ENCODE assay signal across 9 cellular contexts in the genomic region with DNA sequence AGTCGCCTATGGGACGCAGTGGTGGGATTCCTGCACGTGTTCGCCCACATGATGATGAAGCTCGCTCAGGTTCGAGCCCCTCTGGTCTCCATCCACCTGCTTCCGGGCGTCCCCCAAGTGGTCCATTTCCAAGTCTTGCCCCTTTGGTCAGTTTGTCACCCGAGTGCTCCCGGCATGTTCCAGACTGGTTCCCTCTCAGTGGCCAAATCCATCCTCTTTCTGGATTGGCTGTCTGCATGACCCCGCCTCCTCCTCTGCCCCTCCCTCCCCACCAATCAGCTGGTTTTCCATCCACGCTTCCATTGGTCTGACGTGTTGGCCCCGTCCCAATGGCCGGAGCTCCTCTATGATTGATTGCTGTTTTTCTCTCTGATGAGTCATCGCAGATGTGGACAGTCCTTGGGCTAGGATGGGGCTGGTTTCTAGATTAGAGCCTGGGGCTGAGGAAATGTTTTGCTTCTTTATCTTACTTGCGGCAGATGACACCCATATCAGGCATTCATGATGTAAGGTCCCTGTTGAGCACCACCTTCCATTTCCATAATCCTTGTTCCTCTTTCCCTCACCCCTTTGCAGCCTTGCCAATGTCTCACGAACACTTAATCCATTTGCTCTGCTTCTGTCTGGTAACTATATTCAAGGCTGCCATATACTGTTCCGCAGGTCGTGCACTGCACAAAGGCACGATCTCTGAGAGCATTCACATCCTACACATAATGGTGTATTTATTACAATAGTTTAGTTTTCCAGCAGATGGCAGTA.
A peak's percentile ranks its signal among the peaks of the same experiment; 100 is the strongest.
DNase-seq lines count a peak whose midpoint lies in the region; ATAC-seq, FAIRE-seq and TF ChIP-seq lines count a peak whose summit lies in the region.
"Had no signal": no experiment of that assay in that cellular context is flagged by ENCODE, and none has a peak within 500 bp of the region (broad histone marks: within the 10 kb centered on the region; RNA-seq: fewer than 3 reads in every experiment).

No MANE protein-coding gene starts in this region.

- H3K9ac ChIP-seq in mammary epithelial cell (ENCODE audit: insufficient read depth, low read length) (peak overlapping the region; percentile 45), kidney (ENCODE audit: low read length in 2 of 2) (no peak overlapping the region)

- peaks cover 8% of the 10 kb centered on the region for H3K4me1 ChIP-seq in RWPE2 (ENCODE audit: insufficient read depth, poor library complexity, severe bottlenecking)
- H3K4me1 ChIP-seq in mammary epithelial cell (ENCODE audit: insufficient read depth, low read length) = peaks cover 19% of the 10 kb centered on the region
- no peaks in the 10 kb centered on the region for H3K4me1 ChIP-seq in kidney (ENCODE audit: control insufficient read depth in 1 of 2, insufficient read depth in 1 of 2, low read depth in 1 of 2, low read length in 2 of 2)

- H3K27ac ChIP-seq in RWPE2 (ENCODE audit: poor library complexity, severe bottlenecking) = peak overlapping the region; percentile 80
- H3K27ac ChIP-seq in mammary epithelial cell (ENCODE audit: insufficient read depth, low read depth, low read length) = peak overlapping the region; percentile 45
- H3K27ac ChIP-seq in kidney (ENCODE audit: low read depth in 2 of 2, low read length in 2 of 2) = no peak overlapping the region

- peak overlapping the region; percentile 83 for H2AFZ ChIP-seq in mammary epithelial cell (ENCODE audit: low read depth, low read length)

- BruUV-seq in mammary epithelial cell (replicated peaks; lab: Mats Ljungman, UMichigan) = no TSS peak

- dilution Hi-C loops in mammary epithelial cell (cut with HindIII; ENCODE audit: low sequenced_read_pairs) = loop anchor here (10.0 to 25.0 kb wide), 2 partner anchors 71 to 243 kb away; partner anchors contain the start of genes EIF3K, LGALS7B and MAP4K1

- no peaks in the 10 kb centered on the region for H4K20me1 ChIP-seq in mammary epithelial cell (ENCODE audit: insufficient read depth, low read length)

- peaks cover 0 to 2% of the 10 kb centered on the region in 2 donors for H3K9me3 Mint-ChIP-seq in stimulated activated naive B cell treated with anti-CD40 and anti-IgM and Interleukin-4, amounts not matched to agents 10 μg/mL and 1 μg/mL and 100 μg/mL, for 72 hours
- H3K9me3 Mint-ChIP-seq: nephron had no signal

- H3K4me1 Mint-ChIP-seq in stimulated activated naive B cell treated with anti-CD40 and anti-IgM and Interleukin-4, amounts not matched to agents 10 μg/mL and 1 μg/mL and 100 μg/mL, for 72 hours = peaks cover 16 to 46% of the 10 kb centered on the region in 2 donors
- H3K4me1 Mint-ChIP-seq: nephron had no signal

- TF ChIP-seq CTCF in RWPE2 (IDR thresholded peaks at IDR 0.05; ENCODE audit: poor library complexity, severe bottlenecking) = peak; percentile 90
- TF ChIP-seq CTCF in mammary epithelial cell (conservative IDR thresholded peaks at IDR 0.05 in 1 of 2, IDR thresholded peaks at IDR 0.05 in 1 of 2; ENCODE audit: extremely low read depth in 1 of 2, insufficient read depth in 1 of 2, low read depth in 1 of 2, low read length in 2 of 2) = peak; percentile 69 to 73
- TF ChIP-seq CTCF in kidney (IDR thresholded peaks at IDR 0.05; ENCODE audit: borderline replicate concordance, extremely low read depth, insufficient read depth) = peak; percentile 44

- 19% methylated on average over 18 of the region's 21 CpGs for WGBS in mammary epithelial cell (ENCODE audit: low coverage, missing lambda C conversion rate)

- H3K27ac Mint-ChIP-seq in stimulated activated naive B cell treated with anti-CD40 and anti-IgM and Interleukin-4, amounts not matched to agents 10 μg/mL and 1 μg/mL and 100 μg/mL, for 72 hours = peak overlapping the region; percentile 20

- in situ Hi-C loops in mammary epithelial cell (cut with MboI; ENCODE audit: low sequenced_read_pairs in 2 of 2) = loop anchor here in 1 of 2 donors (10.0 kb wide), 1 partner anchor 171 kb away; no protein-coding TSS in a partner anchor

- CTCF ChIA-PET in mammary epithelial cell (lab: Charles Lee; ENCODE audit: low non-redundant PET) = interaction anchor here (0.6 to 1.0 kb wide), 4 partner anchors 10 to 196 kb away, joined by 3 to 12 read pairs (median 6); no protein-coding TSS in a partner anchor

- no peaks in the 10 kb centered on the region for H3K27me3 Mint-ChIP-seq in stimulated activated naive B cell treated with anti-CD40 and anti-IgM and Interleukin-4, amounts not matched to agents 10 μg/mL and 1 μg/mL and 100 μg/mL, for 72 hours

- H3K4me3 ChIP-seq in RWPE2 (ENCODE audit: severe bottlenecking) (peak overlapping the region; percentile 22), mammary epithelial cell (replicated peaks in 1 of 3; ENCODE audit: insufficient read depth in 1 of 3, low read depth in 2 of 3, low read length in 3 of 3) (peak overlapping the region in 2 of 3 experiments; percentile 10 to 27), kidney (ENCODE audit: low read length in 2 of 2) (no peak overlapping the region)

- no peaks in the 10 kb centered on the region for H3K9me3 ChIP-seq in RWPE2 (ENCODE audit: severe bottlenecking)
- H3K9me3 ChIP-seq in mammary epithelial cell (replicated peaks; ENCODE audit: insufficient read depth, low read length) = no peaks in the 10 kb centered on the region
- H3K9me3 ChIP-seq in kidney (ENCODE audit: control insufficient read depth in 1 of 2, low read length in 2 of 2) = no peaks in the 10 kb centered on the region

- H3K79me2 ChIP-seq in mammary epithelial cell (ENCODE audit: insufficient read depth, low read length) = no peaks in the 10 kb centered on the region

- peak; percentile 91 for ATAC-seq in RWPE2 (ENCODE audit: low read depth)
- ATAC-seq in stimulated activated naive B cell treated with anti-CD40 and anti-IgM and Interleukin-4, amounts not matched to agents 10 μg/mL and 1 μg/mL and 100 μg/mL, for 72 hours (replicated peaks) = peak; percentile 81 to 84
- ATAC-seq in HG02840 (IDR thresholded peaks at IDR 0.05; ENCODE audit: low FRiP score, unreplicated experiment) = no peak

- peak; percentile 22 for DNase-seq in activated naive CD4-positive, alpha-beta T cell treated with Interleukin-2 at 50 U/mL for 16 hours
- no peak for DNase-seq in activated naive CD4-positive, alpha-beta T cell (lab: John Stamatoyannopoulos, UW)
- DNase-seq in HTR-8/SVneo (ENCODE audit: insufficient read length, low spot score) = peak; percentile 84
- peak; percentile 91 for DNase-seq in RWPE2 (ENCODE audit: low spot score)
- DNase-seq in mammary epithelial cell = peak; percentile 93
- DNase-seq in kidney = peak; percentile 86
- DNase-seq in stimulated activated naive B cell treated with anti-CD40 and anti-IgM and Interleukin-4, amounts not matched to agents 10 μg/mL and 1 μg/mL and 100 μg/mL, for 72 hours = peak; percentile 54

- H3K27me3 ChIP-seq in RWPE2 (ENCODE audit: insufficient read depth, poor library complexity, severe bottlenecking) (no peaks in the 10 kb centered on the region), mammary epithelial cell (ENCODE audit: insufficient read depth, low read length) (no peaks in the 10 kb centered on the region)

- no peaks in the 10 kb centered on the region for H3K36me3 Mint-ChIP-seq in stimulated activated naive B cell treated with anti-CD40 and anti-IgM and Interleukin-4, amounts not matched to agents 10 μg/mL and 1 μg/mL and 100 μg/mL, for 72 hours

- peak overlapping the region; percentile 59 to 74 for H3K4me3 Mint-ChIP-seq in stimulated activated naive B cell treated with anti-CD40 and anti-IgM and Interleukin-4, amounts not matched to agents 10 μg/mL and 1 μg/mL and 100 μg/mL, for 72 hours
- H3K4me3 Mint-ChIP-seq: nephron had no signal

- intact Hi-C loops in mammary epithelial cell (cut with micrococcal nuclease) (loop anchor here (1.0 to 2.0 kb wide), 8 partner anchors 29 to 386 kb away; partner anchors contain the start of genes EIF3K, FAM98C, MRPS12 and SARS2), kidney (cut with DNase I) (no loop called here)

- FAIRE-seq in HTR-8/SVneo (lab: Jason Lieb, UNC) = peak; percentile 58
- no peak for FAIRE-seq in kidney (lab: Jason Lieb, UNC)

- H3K4me2 ChIP-seq in mammary epithelial cell (ENCODE audit: insufficient read depth, low read depth, low read length) = peak overlapping the region; percentile 77

- H3K36me3 ChIP-seq in RWPE2 (ENCODE audit: low read depth) (no peaks in the 10 kb centered on the region), mammary epithelial cell (ENCODE audit: insufficient read depth, low read length) (no peaks in the 10 kb centered on the region), kidney (ENCODE audit: control insufficient read depth in 1 of 2, insufficient read depth in 2 of 2, low read length in 2 of 2) (no peaks in the 10 kb centered on the region)

Comparison
In these comparisons a context has a peak if more than half of its experiments do, and no peak if none do; other contexts are left out.
1. DNase-seq: peak in activated naive CD4-positive, alpha-beta T cell treated with Interleukin-2 at 50 U/mL for 16 hours (single experiment), HTR-8/SVneo (single experiment), RWPE2 (single experiment), mammary epithelial cell (single experiment), kidney (single experiment) and stimulated activated naive B cell treated with anti-CD40 and anti-IgM and Interleukin-4, amounts not matched to agents 10 μg/mL and 1 μg/mL and 100 μg/mL, for 72 hours (single experiment); none in activated naive CD4-positive, alpha-beta T cell (0 of 4).
2. H3K27ac ChIP-seq: peak in RWPE2 (single experiment) and mammary epithelial cell (single experiment); none in kidney (0 of 2).
3. H3K4me3 ChIP-seq: peak in RWPE2 (single experiment) and mammary epithelial cell (2 of 3); none in kidney (0 of 2).
4. Peak in every context shown above with its lines, with median percentiles within 50 percentile points of each other: CTCF ChIP-seq.